ENCODE assay signal across 5 cellular contexts in genomic region chr2:15820283-15820591, GRCh38.
"Had no signal": no experiment of that assay in that cellular context is flagged by ENCODE, and none has a peak within 500 bp of the region (broad histone marks: within the 10 kb centered on the region; RNA-seq: fewer than 3 reads in every experiment).

No MANE protein-coding gene starts in this region.

- H3K27ac Mint-ChIP-seq: GM23338, H9 had no signal

- ATAC-seq: GM23338, K562 had no signal

- H3K9me3 Mint-ChIP-seq: GM23338, H9 had no signal

- H3K4me3 Mint-ChIP-seq: GM23338, H9 had no signal

- DNase-seq: H9, HCEC 1CT, IMR-90 had no signal
